19 cellular contexts compared by ENCODE assay signal in the genomic region with DNA sequence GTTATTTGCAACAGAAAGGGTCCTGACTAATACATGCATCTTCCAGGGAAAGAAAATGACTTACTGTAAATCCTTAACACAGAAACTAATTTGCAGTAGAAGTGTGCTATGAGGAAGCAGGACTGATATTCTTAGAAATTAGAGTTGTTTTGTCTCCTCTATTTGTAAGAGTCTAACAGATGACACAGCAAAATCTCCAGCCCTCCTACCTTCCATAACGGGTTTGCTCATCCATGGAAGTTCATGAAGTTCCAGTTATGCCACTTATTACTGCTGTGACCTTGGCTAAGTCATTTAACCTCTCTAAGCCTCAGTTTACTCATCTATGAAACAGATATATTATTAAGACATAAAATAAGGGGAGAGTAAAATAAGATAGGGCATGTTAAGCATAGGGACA. TPM values are rescaled to one million over a fixed set of nuclear protein-coding genes. Genes with fewer than 3 reads are reported as not detected.
"Had no signal": no experiment of that assay in that cellular context is flagged by ENCODE, and none has a peak within 500 bp of the region (broad histone marks: within the 10 kb centered on the region; RNA-seq: fewer than 3 reads in every experiment).

No MANE protein-coding gene starts in this region.

- ATAC-seq: T-helper 17 cell had no signal

- H3K36me3 Mint-ChIP-seq: activated CD8-positive, alpha-beta memory T cell treated with anti-CD3 and anti-CD28 coated beads, Interleukin-2, amount 10 ng/mL, durations not matched to agents 7 days and 5 days; activated naive CD4-positive, alpha-beta T cell treated with anti-CD3 and anti-CD28 coated beads, Interleukin-2, amount 50 U/mL, for 24 hours had no signal

- DNase-seq: activated CD4-positive, alpha-beta T cell treated with anti-CD3 and anti-CD28 coated beads for 4 hours; activated CD8-positive, alpha-beta memory T cell treated with anti-CD3 and anti-CD28 coated beads, Interleukin-2, amount 10 ng/mL, durations not matched to agents 7 days and 5 days; activated effector memory CD4-positive, alpha-beta T cell treated with Interleukin-2 at 50 U/mL for 16 hours; activated naive CD4-positive, alpha-beta T cell; activated T-cell treated with anti-CD3 and anti-CD28 coated beads, Interleukin-2, amount 50 U/mL, for 24 hours; aorta; caudate nucleus; Kasumi-1; NCI-H1105; NCI-H1436 treated with DMSO at 0.1 percent for 48 hours; NCI-H187; NCI-H2081; NCI-H510A treated with DMSO at 0.1 percent for 48 hours; NK-92 treated with Interleukin-12 subunit alpha and Interleukin-12 subunit beta, amount 100 ng/mL, for 24 hours; SHP77; T-helper 17 cell; T-helper 9 cell had no signal

- H3K4me3 Mint-ChIP-seq: activated CD8-positive, alpha-beta memory T cell treated with anti-CD3 and anti-CD28 coated beads, Interleukin-2, amount 10 ng/mL, durations not matched to agents 7 days and 5 days; activated naive CD4-positive, alpha-beta T cell treated with anti-CD3 and anti-CD28 coated beads, Interleukin-2, amount 50 U/mL, for 24 hours; activated T-cell treated with anti-CD3 and anti-CD28 coated beads, Interleukin-2, amount 50 U/mL, for 24 hours; activated T-helper 1 cell treated with anti-CD3 and anti-CD28 coated beads, Interleukin-12 subunit alpha, Interleukin-12 subunit beta, Interleukin-2, Interleukin-4 antibody, amounts not matched to agents 30 ng/mL and 10 ng/mL and 1 ng/mL, durations not matched to agents 14 hours and 24 hours and 36 hours; T-helper 17 cell had no signal

- H3K9me3 Mint-ChIP-seq: activated naive CD4-positive, alpha-beta T cell treated with anti-CD3 and anti-CD28 coated beads, Interleukin-2, amount 50 U/mL, for 24 hours; activated T-cell treated with anti-CD3 and anti-CD28 coated beads, Interleukin-2, amount 50 U/mL, for 24 hours; activated T-helper 1 cell treated with anti-CD3 and anti-CD28 coated beads, Interleukin-12 subunit alpha, Interleukin-12 subunit beta, Interleukin-2, Interleukin-4 antibody, amounts not matched to agents 30 ng/mL and 10 ng/mL and 1 ng/mL, durations not matched to agents 14 hours and 24 hours and 36 hours had no signal

- H3K4me1 Mint-ChIP-seq: activated CD8-positive, alpha-beta memory T cell treated with anti-CD3 and anti-CD28 coated beads, Interleukin-2, amount 10 ng/mL, durations not matched to agents 7 days and 5 days; activated naive CD4-positive, alpha-beta T cell treated with anti-CD3 and anti-CD28 coated beads, Interleukin-2, amount 50 U/mL, for 24 hours; T-helper 17 cell had no signal

- H3K27ac Mint-ChIP-seq: activated CD8-positive, alpha-beta memory T cell treated with anti-CD3 and anti-CD28 coated beads, Interleukin-2, amount 10 ng/mL, durations not matched to agents 7 days and 5 days; activated naive CD4-positive, alpha-beta T cell treated with anti-CD3 and anti-CD28 coated beads, Interleukin-2, amount 50 U/mL, for 24 hours; activated T-cell treated with anti-CD3 and anti-CD28 coated beads, Interleukin-2, amount 50 U/mL, for 24 hours; activated T-helper 1 cell treated with anti-CD3 and anti-CD28 coated beads, Interleukin-12 subunit alpha, Interleukin-12 subunit beta, Interleukin-2, Interleukin-4 antibody, amounts not matched to agents 30 ng/mL and 10 ng/mL and 1 ng/mL, durations not matched to agents 14 hours and 24 hours and 36 hours; T-helper 17 cell had no signal

RNA-seq across cellular contexts. Expression of a gene that starts 44.9 kb away (rescaled TPM):
- total RNA-seq: activated CD8-positive, alpha-beta memory T cell treated with anti-CD3 and anti-CD28 coated beads, Interleukin-2, amount 10 ng/mL, durations not matched to agents 7 days and 5 days; activated T-helper 1 cell treated with anti-CD3 and anti-CD28 coated beads, Interleukin-12 subunit alpha, Interleukin-12 subunit beta, Interleukin-2, Interleukin-4 antibody, amounts not matched to agents 30 ng/mL and 10 ng/mL and 1 ng/mL, durations not matched to agents 14 hours and 24 hours and 36 hours had no signal
